31 cellular contexts compared by ENCODE assay signal in genomic region chr1:160025314-160025713, GRCh38. TPM values are rescaled to one million over a fixed set of nuclear protein-coding genes. Genes with fewer than 3 reads are reported as not detected.
"Had no signal": no experiment of that assay in that cellular context is flagged by ENCODE, and none has a peak within 500 bp of the region (broad histone marks: within the 10 kb centered on the region; RNA-seq: fewer than 3 reads in every experiment).

No MANE protein-coding gene starts in this region.

- H3K27ac ChIP-seq: esophagus muscularis mucosa, neutrophil, pancreas, sigmoid colon, stomach, thoracic aorta, upper lobe of left lung had no signal

- H3K9me3 Mint-ChIP-seq: naive thymus-derived CD8-positive, alpha-beta T cell; nephron progenitor cell; stimulated activated effector memory CD8-positive, alpha-beta T cell treated with anti-CD3 and anti-CD28 coated beads, Interleukin-12 subunit alpha, Interleukin-12 subunit beta, amount 100 ng/mL, for 72 hours had no signal

- H3K4me3 Mint-ChIP-seq: naive thymus-derived CD8-positive, alpha-beta T cell; nephron progenitor cell; stimulated activated effector memory CD8-positive, alpha-beta T cell treated with anti-CD3 and anti-CD28 coated beads, Interleukin-12 subunit alpha, Interleukin-12 subunit beta, amount 100 ng/mL, for 72 hours had no signal

- DNase-seq: central memory CD4-positive, alpha-beta T cell; effector memory CD4-positive, alpha-beta T cell; glutamatergic neuron; heart right ventricle; left colon; mesenchymal stem cell; naive thymus-derived CD8-positive, alpha-beta T cell; nephron progenitor cell; pancreas; sigmoid colon; stimulated activated CD4-positive, alpha-beta T cell treated with anti-CD3 and anti-CD28 coated beads, Interleukin-2, amount 100 ng/mL, for 24 hours; stimulated activated CD4-positive, alpha-beta T cell treated with anti-CD3 and anti-CD28 coated beads, Interleukin-4, amount 100 ng/mL, for 24 hours; stimulated activated naive CD4-positive, alpha-beta T cell treated with Interleukin-2 at 50 U/mL for 16 hours; stomach; upper lobe of left lung had no signal

- H3K27me3 Mint-ChIP-seq: naive thymus-derived CD8-positive, alpha-beta T cell had no signal

- H3K27ac Mint-ChIP-seq: nephron progenitor cell; stimulated activated effector memory CD8-positive, alpha-beta T cell treated with anti-CD3 and anti-CD28 coated beads, Interleukin-12 subunit alpha, Interleukin-12 subunit beta, amount 100 ng/mL, for 72 hours had no signal

- ATAC-seq: left colon; naive thymus-derived CD8-positive, alpha-beta T cell; pancreas; stimulated activated effector memory CD8-positive, alpha-beta T cell treated with anti-CD3 and anti-CD28 coated beads, Interleukin-12 subunit alpha, Interleukin-12 subunit beta, amount 100 ng/mL, for 72 hours had no signal

- FAIRE-seq: colon, endothelial cell of umbilical vein, islet of Langerhans, pancreas had no signal

RNA-seq across cellular contexts. Expression of gene KCNJ10, which starts 44.6 kb away (rescaled TPM):
- total RNA-seq: endothelial cell of umbilical vein; epithelial cell of proximal tubule; lower leg skin; lung microvascular endothelial cell; myocyte; naive thymus-derived CD8-positive, alpha-beta T cell; omental fat pad; stomach; subcutaneous adipose tissue; thoracic aorta had no signal
- polyA plus RNA-seq: endothelial cell of umbilical vein had no signal

RNA-seq across cellular contexts. Expression of gene KCNJ9, which starts 56.0 kb away (rescaled TPM):
- total RNA-seq: endothelial cell of umbilical vein; epithelial cell of proximal tubule; esophagus muscularis mucosa; kidney epithelial cell; left colon; lung microvascular endothelial cell; myocyte; naive thymus-derived CD8-positive, alpha-beta T cell; omental fat pad; pancreas; posterior vena cava; skeletal muscle tissue; subcutaneous adipose tissue; upper lobe of left lung had no signal
- polyA plus RNA-seq: endothelial cell of umbilical vein had no signal
